In the genomic region with DNA sequence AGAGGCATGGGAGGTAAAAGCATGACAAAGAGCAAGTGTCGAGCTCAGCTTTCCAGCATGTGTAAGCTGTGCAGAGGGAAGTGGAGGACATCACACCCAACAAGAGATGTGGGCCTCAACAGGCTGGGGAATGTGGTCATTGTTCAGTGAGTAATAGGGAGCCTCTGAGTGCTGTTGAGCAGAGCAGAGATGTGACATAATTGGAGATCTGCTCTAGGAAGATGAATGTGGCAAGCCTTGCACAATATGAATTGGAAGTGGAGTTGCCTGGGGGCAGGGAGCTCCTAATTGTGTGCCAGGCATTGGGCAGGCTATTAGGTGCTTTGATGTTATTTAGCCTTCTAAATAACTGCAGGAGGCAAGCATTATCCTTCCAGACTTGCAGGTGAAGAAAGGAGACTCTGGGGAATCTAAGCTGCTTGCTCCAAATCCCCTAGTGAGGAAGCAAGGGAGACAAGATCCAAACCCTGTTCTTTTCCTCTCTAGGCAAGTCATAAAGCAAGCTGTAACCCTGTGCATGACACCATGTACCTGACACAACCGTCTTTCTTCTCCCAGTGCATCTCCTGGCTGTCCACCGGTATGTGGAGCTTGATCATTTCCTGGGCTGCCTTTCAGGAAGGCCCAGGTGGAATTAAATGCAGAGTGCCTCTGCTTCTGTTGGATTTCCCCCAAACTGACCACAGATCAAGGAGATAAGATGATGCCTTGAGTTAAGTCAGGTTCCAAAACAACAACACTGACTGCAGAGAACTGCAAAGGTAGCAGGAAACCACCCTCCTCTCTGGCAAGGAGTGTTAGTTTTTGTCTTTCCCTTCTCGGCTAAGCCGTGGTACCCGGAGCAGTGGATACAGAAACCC, we compare ENCODE assay signal across 13 cellular contexts.
"Had no signal": no experiment of that assay in that cellular context is flagged by ENCODE, and none has a peak within 500 bp of the region (broad histone marks: within the 10 kb centered on the region; RNA-seq: fewer than 3 reads in every experiment).

No MANE protein-coding gene starts in this region.

- H3K36me3 ChIP-seq: lower lobe of right lung, tibial artery, vagina had no signal

- H3K4me3 Mint-ChIP-seq: activated naive CD8-positive, alpha-beta T cell; naive thymus-derived CD4-positive, alpha-beta T cell; T-helper 17 cell had no signal

- H2AFZ ChIP-seq: hepatocyte, parathyroid adenoma had no signal

- ATAC-seq: lower lobe of right lung; naive thymus-derived CD4-positive, alpha-beta T cell; T-helper 17 cell had no signal

- H3K79me2 ChIP-seq: hepatocyte, parathyroid adenoma had no signal

- DNase-seq: activated effector memory CD4-positive, alpha-beta T cell treated with Interleukin-2 at 50 U/mL for 16 hours; activated T-cell treated with anti-CD3 and anti-CD28 coated beads, Interleukin-2, amount 50 U/mL, for 1 hour; aorta; dorsolateral prefrontal cortex; lower lobe of right lung; naive thymus-derived CD4-positive, alpha-beta T cell; stimulated activated CD4-positive, alpha-beta T cell treated with anti-CD3 and anti-CD28 coated beads, Interleukin-4, amount 100 ng/mL, for 4 hours; T-helper 17 cell; tibial artery had no signal

- H3K4me3 ChIP-seq: dorsolateral prefrontal cortex, hepatocyte, lower lobe of right lung, tibial artery, vagina had no signal

- H3K36me3 Mint-ChIP-seq: activated naive CD8-positive, alpha-beta T cell; naive thymus-derived CD4-positive, alpha-beta T cell had no signal

- H3K9ac ChIP-seq: parathyroid adenoma had no signal

- H3K27ac ChIP-seq: dorsolateral prefrontal cortex, hepatocyte, lower lobe of right lung, parathyroid adenoma, tibial artery, vagina had no signal

- H3K9me3 ChIP-seq: lower lobe of right lung, tibial artery, vagina had no signal

- H3K4me2 ChIP-seq: hepatocyte had no signal

- H3K27me3 ChIP-seq: hepatocyte, tibial artery, vagina had no signal

- H3K4me1 Mint-ChIP-seq: naive thymus-derived CD4-positive, alpha-beta T cell; T-helper 17 cell had no signal

- H3K4me1 ChIP-seq: lower lobe of right lung, parathyroid adenoma, vagina had no signal

- H3K27me3 Mint-ChIP-seq: T-helper 17 cell had no signal

- H3K27ac Mint-ChIP-seq: activated naive CD8-positive, alpha-beta T cell; T-helper 17 cell had no signal
